20 cellular contexts compared by ENCODE assay signal in the genomic region with DNA sequence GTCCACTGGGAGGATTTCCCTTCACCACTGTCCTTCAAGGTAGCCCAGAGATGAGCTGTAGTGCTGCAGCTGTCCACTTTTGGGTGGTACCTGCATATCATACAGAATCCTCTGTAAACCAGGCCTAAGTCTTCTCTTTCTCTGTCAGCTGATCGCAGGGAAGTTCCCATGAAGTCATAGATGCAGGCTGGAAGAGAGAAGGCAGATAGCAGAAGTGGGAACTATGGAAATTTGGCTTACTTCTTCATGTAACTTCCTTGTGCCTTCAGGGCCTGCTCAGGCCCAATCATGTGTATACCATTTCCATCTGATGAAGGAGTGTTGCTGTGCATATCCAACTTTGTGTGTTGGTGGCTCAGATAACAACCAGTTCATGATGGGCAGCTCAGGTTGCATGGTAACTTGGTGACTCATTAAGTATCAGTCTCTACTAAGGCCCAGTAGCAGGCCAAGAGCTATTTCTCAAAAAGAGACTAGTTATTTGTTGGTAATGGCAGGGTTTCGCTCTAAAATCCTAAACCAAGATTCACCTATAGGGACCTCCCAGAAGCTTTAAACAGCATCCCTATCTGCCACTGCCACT. TPM values are rescaled to one million over a fixed set of nuclear protein-coding genes. Genes with fewer than 3 reads are reported as not detected.
A peak's percentile ranks its signal among the peaks of the same experiment; 100 is the strongest.
DNase-seq lines count a peak whose midpoint lies in the region; ATAC-seq, FAIRE-seq and TF ChIP-seq lines count a peak whose summit lies in the region.
"Had no signal": no experiment of that assay in that cellular context is flagged by ENCODE, and none has a peak within 500 bp of the region (broad histone marks: within the 10 kb centered on the region; RNA-seq: fewer than 3 reads in every experiment).

No MANE protein-coding gene starts in this region.

- TF ChIP-seq RAD21 in HepG2 (CRISPR knock-in tag; IDR thresholded peaks at IDR 0.05), result no peak

- no peaks in the 10 kb centered on the region for H4K20me1 ChIP-seq in HepG2 (ENCODE audit: insufficient read depth, low read length)

- H3K36me3 ChIP-seq in right lobe of liver (no peaks in the 10 kb centered on the region), HepG2 (replicated peaks in 1 of 2; ENCODE audit: control insufficient read depth in 1 of 2, insufficient read depth in 2 of 2, low read length in 2 of 2) (no peaks in the 10 kb centered on the region)
- H3K36me3 ChIP-seq: gastroesophageal sphincter had no signal

- H3K27me3 ChIP-seq in right lobe of liver (no peaks in the 10 kb centered on the region), HepG2 (ENCODE audit: control insufficient read depth in 1 of 2, insufficient read depth in 2 of 2, low read length in 2 of 2) (0 out of 5 replicates have a peak, but pooled peaks cover 0 to 1% of the 10 kb centered on the region in 2 experiments)
- H3K27me3 ChIP-seq: gastroesophageal sphincter had no signal

- POLR2A ChIA-PET in HepG2 (lab: Yijun Ruan, JAX) (no interaction called here), RWPE1 (lab: Yijun Ruan, JAX; ENCODE audit: low non-redundant PET) (no interaction called here)

- DNase-seq in right lobe of liver, result no peak
- no peak for DNase-seq in HepG2 (ENCODE audit: low spot score)
- peak; percentile 41 for DNase-seq in NOMO-1 treated with DMSO at 0.1 percent for 48 hours (lab: John Stamatoyannopoulos, UW; ENCODE audit: unreplicated experiment)
- DNase-seq in globus pallidus (ENCODE audit: low spot score), result peak; percentile 29
- DNase-seq in NCI-H2171 treated with DMSO at 0.1 percent for 48 hours (lab: John Stamatoyannopoulos, UW), result no peak
- DNase-seq in RWPE1 (ENCODE audit: low spot score), result no peak
- DNase-seq in activated CD4-positive, CD25-positive, alpha-beta regulatory T cell (lab: John Stamatoyannopoulos, UW), result no peak
- DNase-seq: activated CD4-positive, alpha-beta T cell treated with anti-CD3 and anti-CD28 coated beads, Interleukin-2, amount 10 ng/mL, durations not matched to agents 7 days and 5 days; activated naive CD4-positive, alpha-beta T cell; CD4-positive, CD25-positive, alpha-beta regulatory T cell; central memory CD4-positive, alpha-beta T cell; DMS 273 treated with DMSO at 0.1 percent for 48 hours; erythroblast; GDM1; left colon; NCI-H146; stimulated activated CD4-positive, alpha-beta T cell treated with anti-CD3 and anti-CD28 coated beads, Interleukin-4, amount 100 ng/mL, for 4 hours had no signal

- H3K4me3 ChIP-seq in right lobe of liver (no peak overlapping the region), HepG2 (replicated peaks in 1 of 3; ENCODE audit: insufficient read depth in 1 of 3, low read depth in 2 of 3, low read length in 3 of 3) (no peak overlapping the region)
- H3K4me3 ChIP-seq: gastroesophageal sphincter had no signal

- ATAC-seq in right lobe of liver (peak; percentile 24 to 56 (median 42)), HepG2 (no peak), HG03432 (IDR thresholded peaks at IDR 0.05; ENCODE audit: unreplicated experiment) (no peak)
- ATAC-seq: gastroesophageal sphincter, left colon had no signal

- no peak for TF ChIP-seq POLR2A in right lobe of liver (IDR thresholded peaks at IDR 0.05)
- TF ChIP-seq POLR2A in HepG2 (IDR thresholded peaks at IDR 0.05; ENCODE audit: insufficient read depth in 1 of 2, low read depth in 2 of 2, low read length in 2 of 2), result no peak

- 83% methylated on average over 2 of the region's 2 CpGs for WGBS in right lobe of liver (ENCODE audit: insufficient coverage, low coverage, low lambda C conversion rate, missing lambda C conversion rate)
- 57% methylated on average over 1 of the region's 2 CpGs for WGBS in HepG2 (ENCODE audit: low lambda C conversion rate)

- no peak for FAIRE-seq in HepG2 (lab: Jason Lieb, UNC)
- FAIRE-seq: urothelium cell line had no signal

- peaks cover 0 to 17% (median 7%) of the 10 kb centered on the region in 4 donors for H3K4me1 ChIP-seq in right lobe of liver
- no peaks in the 10 kb centered on the region for H3K4me1 ChIP-seq in HepG2 (ENCODE audit: insufficient read depth, low read length)
- H3K4me1 ChIP-seq: gastroesophageal sphincter had no signal

- TF ChIP-seq EP300 in HepG2 (IDR thresholded peaks at IDR 0.05; ENCODE audit: low read depth in 2 of 2, low read length in 2 of 2), result no peak
- TF ChIP-seq EP300 in HepG2 (CRISPR knock-in tag; IDR thresholded peaks at IDR 0.05; ENCODE audit: borderline replicate concordance), result no peak

- no peak overlapping the region for H3K9ac ChIP-seq in HepG2 (ENCODE audit: insufficient read depth, low read depth, low read length)

- in situ Hi-C loops in HepG2 (cut with HindIII; ENCODE audit: extremely low pct_ligation_motif_present, low pct_unique_long_range_greater_than_20kb), result no loop called here

- CTCF ChIA-PET in HepG2 (lab: Yijun Ruan, JAX; ENCODE audit: low intra/inter-chr PET ratio, low total read pairs), result no interaction called here
- CTCF ChIA-PET in RWPE1 (lab: Yijun Ruan, JAX), result no interaction called here

- TF ChIP-seq CTCF in right lobe of liver (IDR thresholded peaks at IDR 0.05) (no peak), HepG2 (CRISPR knock-in tag; IDR thresholded peaks at IDR 0.05) (no peak), RWPE1 (conservative IDR thresholded peaks at IDR 0.05; ENCODE audit: low read depth) (no peak)

- intact Hi-C loops in right lobe of liver (cut with DNase I), result no loop called here
- intact Hi-C loops in HepG2 (cut with micrococcal nuclease; ENCODE audit: unreplicated experiment), result no loop called here

- H3K4me2 ChIP-seq in HepG2 (ENCODE audit: low read depth, low read length), result no peak overlapping the region

- H3K27ac ChIP-seq in right lobe of liver (no peak overlapping the region), HepG2 (ENCODE audit: extremely low read length, insufficient read depth, low read length) (no peak overlapping the region), RWPE1 (no peak overlapping the region)
- H3K27ac ChIP-seq: gastroesophageal sphincter had no signal

- no peaks in the 10 kb centered on the region for H3K79me2 ChIP-seq in HepG2 (ENCODE audit: insufficient read depth, low read length)

- no TSS peak for BruUV-seq in HepG2 (replicated peaks; lab: Mats Ljungman, UMichigan)

- no peaks in the 10 kb centered on the region for H3K9me3 ChIP-seq in right lobe of liver
- no peaks in the 10 kb centered on the region for H3K9me3 ChIP-seq in HepG2 (ENCODE audit: low read length)
- H3K9me3 ChIP-seq: gastroesophageal sphincter had no signal

- no peak overlapping the region for H2AFZ ChIP-seq in HepG2 (ENCODE audit: low read length)

TF ChIP-seq in HepG2, 621 proteins besides CTCF, POLR2A, EP300 and RAD21 (continues in another document):
- TF ChIP-seq, protein P1, sequence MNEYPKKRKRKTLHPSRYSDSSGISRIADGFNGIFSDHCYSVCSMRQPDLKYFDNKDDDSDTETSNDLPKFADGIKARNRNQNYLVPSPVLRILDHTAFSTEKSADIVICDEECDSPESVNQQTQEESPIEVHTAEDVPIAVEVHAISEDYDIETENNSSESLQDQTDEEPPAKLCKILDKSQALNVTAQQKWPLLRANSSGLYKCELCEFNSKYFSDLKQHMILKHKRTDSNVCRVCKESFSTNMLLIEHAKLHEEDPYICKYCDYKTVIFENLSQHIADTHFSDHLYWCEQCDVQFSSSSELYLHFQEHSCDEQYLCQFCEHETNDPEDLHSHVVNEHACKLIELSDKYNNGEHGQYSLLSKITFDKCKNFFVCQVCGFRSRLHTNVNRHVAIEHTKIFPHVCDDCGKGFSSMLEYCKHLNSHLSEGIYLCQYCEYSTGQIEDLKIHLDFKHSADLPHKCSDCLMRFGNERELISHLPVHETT (CRISPR knock-in tag; conservative IDR thresholded peaks at IDR 0.05), result no peak
- TF ChIP-seq ZNF7 (CRISPR knock-in tag; IDR thresholded peaks at IDR 0.05) (no peak), ARHGAP35 (CRISPR knock-in tag; IDR thresholded peaks at IDR 0.05; ENCODE audit: borderline replicate concordance) (no peak), FOXO4 (CRISPR knock-in tag; conservative IDR thresholded peaks at IDR 0.05) (no peak)

RNA-seq across cellular contexts. Expression of gene CEP295, which starts 53.1 kb away (rescaled TPM):
- total RNA-seq in right lobe of liver (10 to 100 TPM in 1 of 6 experiments, 1 to 10 TPM in 5; 3.2 to 10.6 (median 3.9) TPM), HepG2 (2016; rRNA removed; fragmentation: Illumina TruSeq; extraction: Trizol) (19.2 and 23.8 TPM in 2 replicates)
- total RNA-seq in HepG2 (2016; cell fraction: cytosol; rRNA removed; fragmentation: Illumina TruSeq; extraction: Trizol; ENCODE audit: low read depth), result 5.1 and 7.4 TPM in 2 replicates
- 17.2 and 21.0 TPM in 2 replicates for total RNA-seq in HepG2 (2016; cell fraction: insoluble cytoplasmic fraction; rRNA removed; fragmentation: Illumina TruSeq; extraction: Trizol)
- total RNA-seq in HepG2 (2016; cell fraction: membrane; rRNA removed; fragmentation: Illumina TruSeq; extraction: Trizol), result 9.8 and 11.9 TPM in 2 replicates
- total RNA-seq in HepG2 (2016; cell fraction: nucleus; rRNA removed; fragmentation: Illumina TruSeq; extraction: Trizol), result 54.8 and 58.3 TPM in 2 replicates
- 5.8 and 6.9 TPM in 2 replicates for polyA plus RNA-seq in HepG2 (2011; rRNA removed)
- polyA plus RNA-seq in HepG2 (2011; cell fraction: cytosol; rRNA removed), result 1.6 and 2.4 TPM in 2 replicates
- 7.4 and 9.2 TPM in 2 replicates for polyA plus RNA-seq in HepG2 (2011; cell fraction: nucleus; rRNA removed)
- polyA plus RNA-seq in HepG2 (2012), result 3.4 and 4.5 TPM in 2 replicates
- polyA plus RNA-seq in HepG2 (2016; cell fraction: cytosol; fragmentation: Illumina TruSeq; extraction: Trizol; ENCODE audit: low read depth), result 0.61 and 0.66 TPM in 2 replicates
- 9.7 and 11.4 TPM in 2 replicates for polyA plus RNA-seq in HepG2 (2016; cell fraction: insoluble cytoplasmic fraction; fragmentation: Illumina TruSeq; extraction: Trizol; ENCODE audit: low read depth)
- 1.7 and 2.1 TPM in 2 replicates for polyA plus RNA-seq in HepG2 (2016; cell fraction: membrane; fragmentation: Illumina TruSeq; extraction: Trizol; ENCODE audit: low read depth)
- polyA plus RNA-seq in HepG2 (2016; cell fraction: nucleus; fragmentation: Illumina TruSeq; extraction: Trizol; ENCODE audit: insufficient read depth, low read depth), result 24.7 and 29.2 TPM in 2 replicates
- 7.1 and 58.6 TPM in 2 replicates for polyA minus RNA-seq in HepG2 (2011; rRNA and poly(A)+ RNA removed; ENCODE audit: low replicate concordance)
- 6.8 and 8.7 TPM in 2 replicates for polyA minus RNA-seq in HepG2 (2011; cell fraction: cytosol; rRNA and poly(A)+ RNA removed)
- polyA minus RNA-seq in HepG2 (2011; cell fraction: nucleus; rRNA and poly(A)+ RNA removed), result 76.9 and 83.3 TPM in 2 replicates

Comparison
In these comparisons a context has a peak if more than half of its experiments do, and no peak if none do; other contexts are left out.
1. ATAC-seq: peak in right lobe of liver (4 of 4); none in HepG2 (single experiment) and HG03432 (single experiment).
2. DNase-seq: peak in NOMO-1 treated with DMSO at 0.1 percent for 48 hours (single experiment) and globus pallidus (single experiment); none in right lobe of liver (0 of 3), HepG2 (single experiment), NCI-H2171 treated with DMSO at 0.1 percent for 48 hours (single experiment), RWPE1 (single experiment) and activated CD4-positive, CD25-positive, alpha-beta regulatory T cell (0 of 4).